In the genomic region with DNA sequence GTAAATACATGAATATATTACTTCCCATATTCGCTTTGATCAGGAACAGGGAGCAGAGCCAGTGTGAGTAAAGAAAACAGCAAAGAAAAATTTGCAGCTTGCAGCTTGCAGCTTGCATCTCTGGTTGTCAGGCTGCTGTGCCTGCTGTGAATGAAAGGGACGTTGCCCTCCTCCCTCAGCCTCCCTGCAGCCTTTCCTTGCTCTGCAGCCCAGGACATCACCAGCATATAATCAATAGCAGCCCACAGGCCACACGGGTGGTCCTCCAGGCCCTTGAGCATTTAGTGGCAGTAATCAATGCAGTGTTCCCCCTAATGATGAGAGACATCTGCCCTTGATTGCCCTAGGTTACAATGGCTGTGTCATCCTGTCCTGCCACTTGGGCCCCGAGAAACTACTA, we compare ENCODE assay signal across 20 cellular contexts.
"Had no signal": no experiment of that assay in that cellular context is flagged by ENCODE, and none has a peak within 500 bp of the region (broad histone marks: within the 10 kb centered on the region; RNA-seq: fewer than 3 reads in every experiment).

No MANE protein-coding gene starts in this region.

- DNase-seq: activated CD4-positive, alpha-beta T cell treated with anti-CD3 and anti-CD28 coated beads, Interleukin-2, amount 50 U/mL, for 1 hour; activated CD8-positive, alpha-beta memory T cell treated with anti-CD3 and anti-CD28 coated beads, Interleukin-2, amount 50 U/mL, for 4 hours; activated effector memory CD4-positive, alpha-beta T cell treated with Interleukin-2 at 50 U/mL for 16 hours; activated naive CD4-positive, alpha-beta T cell treated with anti-CD3 and anti-CD28 coated beads, Interleukin-2, amount 50 U/mL, for 16 hours; activated T-cell treated with anti-CD3 and anti-CD28 coated beads, Interleukin-2, amount 50 U/mL, for 48 hours; aorta; gastrocnemius medialis; heart left ventricle; kidney; left lung; naive B cell; sigmoid colon; spleen; stimulated activated naive B cell treated with anti-CD40 and anti-IgM and Interleukin-4, amounts not matched to agents 10 μg/mL and 1 μg/mL and 100 μg/mL, for 72 hours; T1000 had no signal

- H2AFZ ChIP-seq: parathyroid adenoma had no signal

- H3K9me3 ChIP-seq: breast epithelium, gastrocnemius medialis, heart left ventricle, left lung, sigmoid colon, spleen, thoracic aorta had no signal

- ATAC-seq: activated CD4-positive, CD25-positive, alpha-beta regulatory T cell treated with anti-CD3 and anti-CD28 coated beads, Interleukin-2, amount 50 U/mL, for 24 hours; heart left ventricle; left lung; stimulated activated naive B cell treated with anti-CD40 and anti-IgM and Interleukin-4, amounts not matched to agents 10 μg/mL and 1 μg/mL and 100 μg/mL, for 72 hours had no signal

- H3K27ac ChIP-seq: breast epithelium, coronary artery, heart left ventricle, left lung, parathyroid adenoma, sigmoid colon, spleen, thoracic aorta had no signal

- H3K4me3 ChIP-seq: breast epithelium, coronary artery, gastrocnemius medialis, heart left ventricle, left lung, sigmoid colon, spleen, thoracic aorta had no signal

- H3K4me1 ChIP-seq: breast epithelium, left lung, parathyroid adenoma, sigmoid colon, spleen had no signal

- H3K27me3 ChIP-seq: breast epithelium, gastrocnemius medialis, heart left ventricle, left lung, sigmoid colon, spleen had no signal

- H3K36me3 ChIP-seq: breast epithelium, gastrocnemius medialis, heart left ventricle, left lung, sigmoid colon, spleen, thoracic aorta had no signal
